7 cellular contexts compared by ENCODE assay signal in the genomic region with DNA sequence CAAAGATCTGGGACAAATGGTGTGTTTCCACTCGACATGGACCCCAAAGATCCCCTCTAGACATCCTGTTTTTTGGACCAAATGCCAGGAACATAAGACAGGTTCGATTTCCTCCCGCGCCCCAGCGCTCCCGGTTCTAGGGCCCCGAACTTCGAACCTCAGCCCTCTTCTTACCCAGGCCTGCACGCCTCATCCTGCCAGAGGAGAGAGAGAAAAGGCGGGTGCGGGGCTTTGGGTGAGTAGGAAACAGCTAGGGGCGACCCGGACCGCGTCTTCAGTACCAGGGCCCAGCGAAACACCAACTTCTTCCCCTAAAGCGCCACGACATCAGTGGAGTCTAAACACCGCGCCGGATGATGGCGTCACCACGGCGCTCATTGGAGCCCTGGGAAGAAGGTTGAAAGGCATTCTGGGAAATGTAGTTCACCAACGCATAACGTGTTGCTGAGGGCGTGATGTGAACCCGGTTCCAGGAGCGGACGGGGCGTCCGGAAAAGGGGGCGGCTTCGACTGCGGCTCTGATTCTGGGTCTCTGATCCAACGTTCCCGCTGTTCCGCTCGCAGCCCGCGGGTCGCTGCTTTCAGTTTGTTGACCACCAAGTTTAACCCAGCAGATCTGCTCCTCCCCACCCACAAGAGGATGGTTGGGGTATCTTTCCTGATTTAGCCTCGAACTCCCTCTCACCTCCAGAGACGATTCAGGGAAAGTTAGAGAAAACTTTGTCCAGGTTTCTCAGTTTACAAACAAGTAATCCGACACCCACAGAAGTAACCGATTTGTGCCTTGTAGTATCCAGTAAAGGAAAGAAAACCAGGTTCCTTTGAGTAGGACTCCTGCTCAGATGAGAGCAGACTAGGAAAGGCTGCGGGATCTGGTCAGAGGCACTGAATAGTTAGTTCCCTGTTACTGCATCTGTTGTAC. TPM values are rescaled to one million over a fixed set of nuclear protein-coding genes. Genes with fewer than 3 reads are reported as not detected.
DNase-seq lines count a peak whose midpoint lies in the region; ATAC-seq and TF ChIP-seq lines count a peak whose summit lies in the region.

A gene with protein sequence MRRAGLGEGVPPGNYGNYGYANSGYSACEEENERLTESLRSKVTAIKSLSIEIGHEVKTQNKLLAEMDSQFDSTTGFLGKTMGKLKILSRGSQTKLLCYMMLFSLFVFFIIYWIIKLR (minus strand): TSS at position 332 of the 922 bp plus-strand sequence. CDS start 139 bp downstream, at position 193.

- peaks cover 41% of the 10 kb centered on the region for H3K79me2 ChIP-seq in hepatocyte

- ATAC-seq in GM18508 (IDR thresholded peaks at IDR 0.05; ENCODE audit: insufficient read depth, unreplicated experiment), result peak; percentile 96
- peak; percentile 97 for ATAC-seq in HG03025 (IDR thresholded peaks at IDR 0.05; ENCODE audit: low FRiP score, unreplicated experiment)

- H3K27me3 ChIP-seq in hepatocyte, result no peaks in the 10 kb centered on the region

- H3K36me3 ChIP-seq in hepatocyte (replicated peaks; ENCODE audit: insufficient read depth, low read depth), result no peaks in the 10 kb centered on the region

- no peak for TF ChIP-seq CTCF in hepatocyte (IDR thresholded peaks at IDR 0.05; ENCODE audit: poor library complexity)

- WGBS in hepatocyte (ENCODE audit: low lambda C conversion rate, missing lambda C conversion rate), result 2% methylated on average over 44 of the region's 47 CpGs

- no peaks in the 10 kb centered on the region for H3K9me3 ChIP-seq in hepatocyte (ENCODE audit: low read depth)

- no peaks in the 10 kb centered on the region for H4K20me1 ChIP-seq in hepatocyte (ENCODE audit: insufficient read depth, poor library complexity, severe bottlenecking)

- H3K27ac ChIP-seq in hepatocyte, result peak within 1 kb of the TSS; percentile 95

- peak within 1 kb of the TSS; percentile 83 for H3K4me2 ChIP-seq in hepatocyte

- H3K4me1 ChIP-seq in hepatocyte (ENCODE audit: insufficient read depth), result peaks cover 8% of the 10 kb centered on the region

- H2AFZ ChIP-seq in hepatocyte, result peak within 1 kb of the TSS; percentile 88

- H3K4me3 ChIP-seq in hepatocyte, result peak within 1 kb of the TSS; percentile 72

- H3K9me2 ChIP-seq in hepatocyte (replicated peaks; ENCODE audit: insufficient read depth), result no peaks in the 10 kb centered on the region

- peak; percentile 94 to 98 for DNase-seq in NCI-H2081 (lab: John Stamatoyannopoulos, UW)
- peak; percentile 66 for DNase-seq in T1000 (lab: John Stamatoyannopoulos, UW)
- DNase-seq in astrocyte of the hippocampus (ENCODE audit: low read depth, low spot score), result peak; percentile 99
- peak; percentile 97 for DNase-seq in hepatocyte (ENCODE audit: low spot score)
- DNase-seq in renal cortical epithelial cell (ENCODE audit: low read depth), result peak; percentile 95

RNA-seq across cellular contexts. Expression of the gene that starts here (rescaled TPM):
- total RNA-seq in hepatocyte (50.7 and 50.9 TPM in 2 replicates), renal cortical epithelial cell (55.0 and 63.0 TPM in 2 replicates)
- 41.1 and 45.5 TPM in 2 replicates for polyA plus RNA-seq in hepatocyte

Comparison
In these comparisons a context has a peak if more than half of its experiments do, and no peak if none do; other contexts are left out.
1. Peak in every context shown above with its lines: DNase-seq, ATAC-seq, H3K4me3 ChIP-seq and H3K27ac ChIP-seq.